In genomic region chrX:136425996-136426395, GRCh38 we compare ENCODE assay signal across 7 cellular contexts.
"Had no signal": no experiment of that assay in that cellular context is flagged by ENCODE, and none has a peak within 500 bp of the region (broad histone marks: within the 10 kb centered on the region; RNA-seq: fewer than 3 reads in every experiment).

No MANE protein-coding gene starts in this region.

- DNase-seq: GM23248, H9, HCEC 1CT, KBM-7 had no signal

- H3K36me3 Mint-ChIP-seq: IgD-negative memory B cell had no signal

- H3K27ac Mint-ChIP-seq: H9, IgD-negative memory B cell had no signal

- H3K4me3 Mint-ChIP-seq: H9, IgD-negative memory B cell had no signal

- H2AFZ ChIP-seq: GM23248 had no signal

- H3K27ac ChIP-seq: GM23248, HL-60 had no signal

- ATAC-seq: HepG2 had no signal

- H3K4me3 ChIP-seq: GM23248 had no signal

- H3K4me1 Mint-ChIP-seq: H9, IgD-negative memory B cell had no signal
